18 cellular contexts compared by ENCODE assay signal in genomic region chr6:19368511-19368910, GRCh38.
DNase-seq lines count a peak whose midpoint lies in the region; ATAC-seq and TF ChIP-seq lines count a peak whose summit lies in the region.
"Had no signal": no experiment of that assay in that cellular context is flagged by ENCODE, and none has a peak within 500 bp of the region (broad histone marks: within the 10 kb centered on the region; RNA-seq: fewer than 3 reads in every experiment).

No MANE protein-coding gene starts in this region.

- H2AFZ ChIP-seq in osteoblast (ENCODE audit: low read length): no peak overlapping the region
- H2AFZ ChIP-seq: hepatocyte had no signal

- H3K36me3 ChIP-seq in osteoblast (ENCODE audit: insufficient read depth, low read length): no peaks in the 10 kb centered on the region
- H3K36me3 ChIP-seq in suprapubic skin: no peaks in the 10 kb centered on the region
- H3K36me3 ChIP-seq: right lobe of liver, SJSA1 had no signal

- H3K27me3 Mint-ChIP-seq in progenitor cell of endocrine pancreas: peaks cover 3% of the 10 kb centered on the region
- H3K27me3 Mint-ChIP-seq: CD4-positive, alpha-beta memory T cell; stimulated activated memory B cell treated with anti-CD40 and anti-IgM and Interleukin-4, amounts not matched to agents 10 μg/mL and 1 μg/mL and 100 μg/mL, for 72 hours had no signal

- H3K9me3 Mint-ChIP-seq in progenitor cell of endocrine pancreas (ENCODE audit: low read depth): no peaks in the 10 kb centered on the region

- no peaks in the 10 kb centered on the region for H3K36me3 Mint-ChIP-seq in progenitor cell of endocrine pancreas (ENCODE audit: insufficient read depth)
- H3K36me3 Mint-ChIP-seq: CD4-positive, alpha-beta memory T cell; natural killer cell; stimulated activated memory B cell treated with anti-CD40 and anti-IgM and Interleukin-4, amounts not matched to agents 10 μg/mL and 1 μg/mL and 100 μg/mL, for 72 hours had no signal

- H3K4me1 Mint-ChIP-seq in progenitor cell of endocrine pancreas (ENCODE audit: low read depth): no peaks in the 10 kb centered on the region
- H3K4me1 Mint-ChIP-seq: CD4-positive, alpha-beta memory T cell; natural killer cell; stimulated activated memory B cell treated with anti-CD40 and anti-IgM and Interleukin-4, amounts not matched to agents 10 μg/mL and 1 μg/mL and 100 μg/mL, for 72 hours had no signal

- no peak overlapping the region for H3K4me3 Mint-ChIP-seq in progenitor cell of endocrine pancreas (ENCODE audit: low read depth)
- H3K4me3 Mint-ChIP-seq: CD4-positive, alpha-beta memory T cell; natural killer cell; stimulated activated memory B cell treated with anti-CD40 and anti-IgM and Interleukin-4, amounts not matched to agents 10 μg/mL and 1 μg/mL and 100 μg/mL, for 72 hours had no signal

- H3K27ac Mint-ChIP-seq in progenitor cell of endocrine pancreas: no peak overlapping the region
- H3K27ac Mint-ChIP-seq: CD4-positive, alpha-beta memory T cell; natural killer cell; stimulated activated memory B cell treated with anti-CD40 and anti-IgM and Interleukin-4, amounts not matched to agents 10 μg/mL and 1 μg/mL and 100 μg/mL, for 72 hours had no signal

- no peaks in the 10 kb centered on the region for H3K79me2 ChIP-seq in osteoblast (ENCODE audit: insufficient read depth, low read length)
- H3K79me2 ChIP-seq: hepatocyte had no signal

- H3K27ac ChIP-seq in osteoblast (ENCODE audit: low read depth, low read length): no peak overlapping the region
- no peak overlapping the region for H3K27ac ChIP-seq in suprapubic skin
- H3K27ac ChIP-seq: hepatocyte, right lobe of liver, SJSA1 had no signal

- TF ChIP-seq EP300 in suprapubic skin (IDR thresholded peaks at IDR 0.05): no peak

- H3K4me1 ChIP-seq in osteoblast (ENCODE audit: insufficient read depth, low read length) (no peaks in the 10 kb centered on the region), suprapubic skin (no peaks in the 10 kb centered on the region)
- H3K4me1 ChIP-seq: right lobe of liver had no signal

- H3K9me3 ChIP-seq in osteoblast (ENCODE audit: low read depth, low read length) (no peaks in the 10 kb centered on the region), suprapubic skin (no peaks in the 10 kb centered on the region)
- H3K9me3 ChIP-seq: right lobe of liver, SJSA1 had no signal

- H4K20me1 ChIP-seq in osteoblast (ENCODE audit: insufficient read depth, low read length): no peaks in the 10 kb centered on the region

- H3K27me3 ChIP-seq in osteoblast (ENCODE audit: insufficient read depth, low read length) (no peaks in the 10 kb centered on the region), suprapubic skin (no peaks in the 10 kb centered on the region)
- H3K27me3 ChIP-seq: hepatocyte, right lobe of liver, SJSA1 had no signal

- DNase-seq in EL (peak; percentile 8), NCI-H69 (lab: John Stamatoyannopoulos, UW) (peak; percentile 65), epithelial cell of proximal tubule (ENCODE audit: low read depth) (peak; percentile 46), osteoblast (ENCODE audit: insufficient read length, low spot score, missing footprints) (peak; percentile 49), suprapubic skin (ENCODE audit: low spot score in 2 of 2) (no peak), progenitor cell of endocrine pancreas (ENCODE audit: low spot score, unreplicated experiment) (no peak)
- no peak for DNase-seq in stimulated activated CD4-positive, alpha-beta T cell treated with anti-CD3 and anti-CD28 coated beads, Interleukin-4, amount 100 ng/mL, for 24 hours
- DNase-seq: CD4-positive, alpha-beta memory T cell; central memory CD4-positive, alpha-beta T cell; left ventricle myocardium superior; natural killer cell; NCI-H187; NK-92 treated with Interleukin-12 subunit alpha and Interleukin-12 subunit beta, amount 100 ng/mL, for 24 hours; right lobe of liver had no signal

- WGBS in suprapubic skin: 96% methylated on average over 1 of the region's 1 CpG

- H3K4me2 ChIP-seq in osteoblast (ENCODE audit: insufficient read depth, low read length): no peak overlapping the region
- H3K4me2 ChIP-seq: hepatocyte had no signal

- H3K4me3 ChIP-seq in epithelial cell of proximal tubule (ENCODE audit: low read depth, low read length) (no peak overlapping the region), osteoblast (ENCODE audit: insufficient read depth, low read length) (no peak overlapping the region), suprapubic skin (no peak overlapping the region)
- H3K4me3 ChIP-seq: hepatocyte, right lobe of liver, SJSA1 had no signal

- TF ChIP-seq CTCF in epithelial cell of proximal tubule (conservative IDR thresholded peaks at IDR 0.05; ENCODE audit: low read depth, low read length): peak; percentile 34
- TF ChIP-seq CTCF in osteoblast (IDR thresholded peaks at IDR 0.05; ENCODE audit: extremely low read depth, low read depth, low read length): no peak
- TF ChIP-seq CTCF in suprapubic skin (IDR thresholded peaks at IDR 0.05): no peak
- TF ChIP-seq CTCF in progenitor cell of endocrine pancreas (IDR thresholded peaks at IDR 0.05; ENCODE audit: unreplicated experiment): no peak

- no peak for TF ChIP-seq POLR2A in suprapubic skin (IDR thresholded peaks at IDR 0.05)

- no peak for ATAC-seq in HG03095 (IDR thresholded peaks at IDR 0.05; ENCODE audit: unreplicated experiment)
- ATAC-seq: left ventricle myocardium superior; natural killer cell; right lobe of liver; stimulated activated memory B cell treated with anti-CD40 and anti-IgM and Interleukin-4, amounts not matched to agents 10 μg/mL and 1 μg/mL and 100 μg/mL, for 72 hours had no signal

Comparison
In these comparisons a context has a peak if more than half of its experiments do, and no peak if none do; other contexts are left out.
1. DNase-seq: peak in EL (single experiment), NCI-H69 (single experiment), epithelial cell of proximal tubule (single experiment) and osteoblast (single experiment); none in suprapubic skin (0 of 2), progenitor cell of endocrine pancreas (single experiment) and stimulated activated CD4-positive, alpha-beta T cell treated with anti-CD3 and anti-CD28 coated beads, Interleukin-4, amount 100 ng/mL, for 24 hours (single experiment).